ENCODE assay signal across 8 cellular contexts in genomic region chr10:35336921-35337741, GRCh38. TPM values are rescaled to one million over a fixed set of nuclear protein-coding genes. Genes with fewer than 3 reads are reported as not detected.
DNase-seq lines count a peak whose midpoint lies in the region; ATAC-seq, FAIRE-seq and TF ChIP-seq lines count a peak whose summit lies in the region.

No MANE protein-coding gene starts in this region.

- H3K36me3 Mint-ChIP-seq in CD14-positive monocyte: peaks cover 7 to 15% of the 10 kb centered on the region in 2 donors
- H3K36me3 Mint-ChIP-seq in naive B cell: no peaks in the 10 kb centered on the region

- peaks cover 2% of the 10 kb centered on the region; the same call in 1 of the 2 replicates for H3K27me3 ChIP-seq in Karpas-422 (ENCODE audit: low read length)

- H3K9me2 ChIP-seq in Karpas-422 (replicated peaks; ENCODE audit: insufficient read depth, low read length): no peaks in the 10 kb centered on the region

- H3K9ac ChIP-seq in Karpas-422 (ENCODE audit: low read length): peak overlapping the region; percentile 72

- DNase-seq in CD14-positive monocyte (ENCODE audit: low spot score): no peak
- DNase-seq in Karpas-422: peak; percentile 53
- DNase-seq in activated T-cell treated with anti-CD3 and anti-CD28 coated beads for 1 hour (ENCODE audit: low read depth): peak; percentile 9
- DNase-seq in epithelial cell of proximal tubule (ENCODE audit: low read depth): no peak
- DNase-seq in naive B cell: peak; percentile 40
- peak; percentile 45 for DNase-seq in ureter (ENCODE audit: low spot score)
- no peak for DNase-seq in GM19239 (ENCODE audit: insufficient read length, low spot score)

- H3K4me1 Mint-ChIP-seq in CD14-positive monocyte (peaks cover 73% of the 10 kb centered on the region), naive B cell (peaks cover 47 to 78% (median 75%) of the 10 kb centered on the region in 3 donors)

- peaks cover 43% of the 10 kb centered on the region for H4K20me1 ChIP-seq in Karpas-422 (ENCODE audit: insufficient read depth, low read depth, low read length)

- H3K36me3 ChIP-seq in Karpas-422 (ENCODE audit: insufficient read depth, low read length): no peaks in the 10 kb centered on the region

- FAIRE-seq in GM19239 (lab: Jason Lieb, UNC): no peak

- no peaks in the 10 kb centered on the region for H3K9me3 Mint-ChIP-seq in CD14-positive monocyte
- H3K9me3 Mint-ChIP-seq in naive B cell: no peaks in the 10 kb centered on the region

- no peaks in the 10 kb centered on the region for H3K9me3 ChIP-seq in Karpas-422 (ENCODE audit: low read length)

- intact Hi-C loops in CD14-positive monocyte (cut with micrococcal nuclease): loop anchor here in 1 of 2 donors (5.0 kb wide), 1 partner anchor 115 kb away; no protein-coding TSS in a partner anchor

- H3K27ac Mint-ChIP-seq in CD14-positive monocyte (peak overlapping the region in 6 of 7 donors; percentile 63 to 86 (median 72)), naive B cell (peak overlapping the region in 5 of 6 donors; percentile 15 to 87 (median 85))

- H3K27me3 Mint-ChIP-seq in CD14-positive monocyte (ENCODE audit: low read depth in 3 of 3) (peaks cover 0 to 1% (median 0%) of the 10 kb centered on the region in 3 donors), naive B cell (no peaks in the 10 kb centered on the region)

- peaks cover 27% of the 10 kb centered on the region for H3K4me1 ChIP-seq in Karpas-422 (ENCODE audit: low read length)

- H3K4me3 Mint-ChIP-seq in CD14-positive monocyte: peak overlapping the region; percentile 89 to 96
- peak overlapping the region; percentile 79 to 93 (median 88) for H3K4me3 Mint-ChIP-seq in naive B cell

- H3K4me3 ChIP-seq in Karpas-422 (ENCODE audit: low read length) (peak overlapping the region; percentile 74), epithelial cell of proximal tubule (ENCODE audit: low read depth, low read length) (peak overlapping the region; percentile 78)

- H3K79me2 ChIP-seq in Karpas-422 (ENCODE audit: low read length): peaks cover 57% of the 10 kb centered on the region

- ATAC-seq in GM21423 (IDR thresholded peaks at IDR 0.05; ENCODE audit: unreplicated experiment) (peak; percentile 2), naive B cell (ENCODE audit: low read depth in 2 of 2) (peak; percentile 7 to 13)

- H3K4me2 ChIP-seq in Karpas-422 (ENCODE audit: low read depth, low read length, poor library complexity, severe bottlenecking): peak overlapping the region; percentile 73

- TF ChIP-seq CTCF in CD14-positive monocyte (IDR thresholded peaks at IDR 0.05) (no peak), epithelial cell of proximal tubule (conservative IDR thresholded peaks at IDR 0.05; ENCODE audit: low read depth, low read length) (no peak)

- no peak overlapping the region for H3K27ac ChIP-seq in Karpas-422 (ENCODE audit: low read length)

- peak overlapping the region; percentile 49; the same call in 1 of the 2 replicates for H2AFZ ChIP-seq in Karpas-422 (ENCODE audit: low read length)

RNA-seq across cellular contexts. Expression of gene CCNY, which starts 0.8 kb away (rescaled TPM):
- polyA plus RNA-seq in CD14-positive monocyte (10 to 100 TPM; 39.9 to 64.8 TPM), naive B cell (ENCODE audit: low read depth in 6 of 6) (10 to 100 TPM in 5 of 6 donors, 1 to 10 TPM in 1; 9.4 to 27.7 (median 13.6) TPM)
- 19.4 and 25.3 TPM in 2 replicates for total RNA-seq in Karpas-422 (2014; rRNA removed; shearing (Covaris generic); ENCODE audit: low replicate concordance)
- total RNA-seq in epithelial cell of proximal tubule (27.2 and 38.1 TPM in 2 replicates), ureter (61.5 TPM)

Comparison
In these comparisons a context has a peak if more than half of its experiments do, and no peak if none do; other contexts are left out.
1. DNase-seq: peak in Karpas-422 (single experiment), activated T-cell treated with anti-CD3 and anti-CD28 coated beads for 1 hour (single experiment), naive B cell (single experiment) and ureter (single experiment); none in CD14-positive monocyte (single experiment), epithelial cell of proximal tubule (single experiment) and GM19239 (single experiment).